16 cellular contexts compared by ENCODE assay signal in the genomic region with DNA sequence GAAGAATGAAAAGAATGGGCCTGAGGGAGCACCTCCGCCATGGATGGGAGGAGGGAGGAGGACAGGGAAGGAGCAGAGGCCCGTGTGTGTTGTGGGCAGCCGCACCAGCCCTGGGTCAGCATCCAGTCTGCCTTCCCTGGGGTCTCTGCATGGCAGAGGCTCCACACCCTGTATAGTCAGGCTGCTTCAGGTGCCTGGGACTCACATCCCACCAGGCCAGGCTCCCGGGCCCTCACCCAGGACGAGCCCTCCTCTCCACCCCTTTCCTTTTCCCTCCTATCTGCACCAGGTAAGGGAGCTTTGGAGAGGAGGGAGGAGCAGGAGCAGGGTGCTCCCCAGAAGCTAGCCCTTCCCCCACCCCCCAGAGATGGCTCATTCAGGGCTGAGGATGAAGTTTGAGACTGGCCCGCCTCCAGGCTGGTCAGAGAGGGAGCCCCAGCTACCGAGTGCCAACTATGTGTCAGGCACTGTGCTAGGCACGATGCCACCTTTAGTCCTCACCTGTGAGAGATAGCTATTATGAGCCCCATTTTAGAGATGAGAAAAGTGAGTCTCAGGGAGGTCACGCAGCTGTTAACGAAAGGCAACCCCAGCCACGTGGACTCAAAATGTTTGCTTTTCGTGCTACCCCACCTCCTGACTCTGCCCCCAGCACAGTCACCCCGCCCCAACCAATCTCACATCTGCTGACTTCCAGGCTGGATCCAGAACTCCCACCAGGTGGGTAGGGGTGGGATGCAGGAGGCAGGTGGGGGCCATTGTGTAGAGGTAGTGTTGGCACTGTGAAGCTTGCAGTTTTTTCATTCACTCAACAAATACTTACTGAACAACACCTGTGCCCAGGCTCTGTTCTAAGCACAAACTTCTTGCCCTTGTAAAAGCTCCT.
"Had no signal": no experiment of that assay in that cellular context is flagged by ENCODE, and none has a peak within 500 bp of the region (broad histone marks: within the 10 kb centered on the region; RNA-seq: fewer than 3 reads in every experiment).

No MANE protein-coding gene starts in this region.

- H3K79me2 ChIP-seq: hepatocyte had no signal

- H3K27me3 ChIP-seq: neural progenitor cell, ovary, right lobe of liver had no signal

- H3K9ac ChIP-seq: neural progenitor cell had no signal

- ATAC-seq: activated T-cell treated with anti-CD3 and anti-CD28 coated beads, Interleukin-2, amount 50 U/mL, for 72 hours; left lobe of liver; right lobe of liver; stimulated activated effector memory CD8-positive, alpha-beta T cell treated with anti-CD3 and anti-CD28 coated beads, Interleukin-12 subunit alpha, Interleukin-12 subunit beta, amount 100 ng/mL, for 72 hours had no signal

- H3K27ac Mint-ChIP-seq: activated naive CD8-positive, alpha-beta T cell; activated T-cell treated with anti-CD3 and anti-CD28 coated beads, Interleukin-2, amount 50 U/mL, for 72 hours; stimulated activated effector memory CD8-positive, alpha-beta T cell treated with anti-CD3 and anti-CD28 coated beads, Interleukin-12 subunit alpha, Interleukin-12 subunit beta, amount 100 ng/mL, for 72 hours had no signal

- H3K27ac ChIP-seq: hepatocyte, neural progenitor cell, ovary, right lobe of liver, stomach had no signal

- H3K27me3 Mint-ChIP-seq: activated naive CD8-positive, alpha-beta T cell had no signal

- H3K4me3 ChIP-seq: hepatocyte, neural progenitor cell, ovary, right lobe of liver, stomach had no signal

- H3K4me3 Mint-ChIP-seq: activated naive CD8-positive, alpha-beta T cell; activated T-cell treated with anti-CD3 and anti-CD28 coated beads, Interleukin-2, amount 50 U/mL, for 72 hours; neural progenitor cell; stimulated activated effector memory CD8-positive, alpha-beta T cell treated with anti-CD3 and anti-CD28 coated beads, Interleukin-12 subunit alpha, Interleukin-12 subunit beta, amount 100 ng/mL, for 72 hours had no signal

- H3K4me1 Mint-ChIP-seq: stimulated activated effector memory CD8-positive, alpha-beta T cell treated with anti-CD3 and anti-CD28 coated beads, Interleukin-12 subunit alpha, Interleukin-12 subunit beta, amount 100 ng/mL, for 72 hours had no signal

- H3K9me3 ChIP-seq: ovary, right lobe of liver, stomach had no signal

- H3K4me2 ChIP-seq: hepatocyte, neural progenitor cell had no signal

- H3K4me1 ChIP-seq: right lobe of liver had no signal

- DNase-seq: activated CD4-positive, alpha-beta T cell treated with anti-CD3 and anti-CD28 coated beads for 1 hour; activated gamma-delta T cell treated with Interleukin-2 at 50 U/mL for 16 hours; activated T-cell treated with anti-CD3 and anti-CD28 coated beads, Interleukin-2, amount 50 U/mL, for 72 hours; dermis blood vessel endothelial cell; effector memory CD4-positive, alpha-beta T cell; small intestine; stimulated activated CD4-positive, alpha-beta T cell treated with anti-CD3 and anti-CD28 coated beads, Interleukin-4, amount 100 ng/mL, for 24 hours; stomach; T1000 had no signal

- H3K36me3 ChIP-seq: neural progenitor cell, ovary, right lobe of liver, stomach had no signal

- H3K36me3 Mint-ChIP-seq: activated naive CD8-positive, alpha-beta T cell; neural progenitor cell; stimulated activated effector memory CD8-positive, alpha-beta T cell treated with anti-CD3 and anti-CD28 coated beads, Interleukin-12 subunit alpha, Interleukin-12 subunit beta, amount 100 ng/mL, for 72 hours had no signal

- H3K9me3 Mint-ChIP-seq: activated T-cell treated with anti-CD3 and anti-CD28 coated beads, Interleukin-2, amount 50 U/mL, for 72 hours; stimulated activated effector memory CD8-positive, alpha-beta T cell treated with anti-CD3 and anti-CD28 coated beads, Interleukin-12 subunit alpha, Interleukin-12 subunit beta, amount 100 ng/mL, for 72 hours had no signal

- H2AFZ ChIP-seq: hepatocyte, neural progenitor cell had no signal
